Comparison of ENCODE assay signal across 14 cellular contexts in genomic region chr14:41482861-41483260, GRCh38.
DNase-seq lines count a peak whose midpoint lies in the region; ATAC-seq and TF ChIP-seq lines count a peak whose summit lies in the region.
"Had no signal": no experiment of that assay in that cellular context is flagged by ENCODE, and none has a peak within 500 bp of the region (broad histone marks: within the 10 kb centered on the region; RNA-seq: fewer than 3 reads in every experiment).

No MANE protein-coding gene starts in this region.

- H3K9me2 ChIP-seq in MM.1S (replicated peaks; ENCODE audit: insufficient read depth, low read length) (no peaks in the 10 kb centered on the region), SU-DHL-6 (replicated peaks; ENCODE audit: insufficient read depth, low read length) (no peaks in the 10 kb centered on the region)

- H3K36me3 Mint-ChIP-seq in activated naive CD8-positive, alpha-beta T cell treated with anti-CD3 and anti-CD28 coated beads for 36 hours: no peaks in the 10 kb centered on the region
- H3K36me3 Mint-ChIP-seq: CD4-positive, CD25-positive, alpha-beta regulatory T cell had no signal

- no peaks in the 10 kb centered on the region for H3K79me2 ChIP-seq in MM.1S (ENCODE audit: low read length)
- no peaks in the 10 kb centered on the region for H3K79me2 ChIP-seq in SU-DHL-6 (ENCODE audit: insufficient read depth, low read length)

- H3K4me1 Mint-ChIP-seq in activated naive CD8-positive, alpha-beta T cell treated with anti-CD3 and anti-CD28 coated beads for 36 hours: no peaks in the 10 kb centered on the region
- H3K4me1 Mint-ChIP-seq: H9 had no signal

- DNase-seq in MM.1S (peak; percentile 32), amniotic epithelial cell (ENCODE audit: low read depth) (peak; percentile 27)
- no peak for DNase-seq in activated naive CD8-positive, alpha-beta T cell treated with anti-CD3 and anti-CD28 coated beads for 36 hours
- DNase-seq: Calu3; CD4-positive, CD25-positive, alpha-beta regulatory T cell; GOT3; H9; IMR-90 had no signal

- H3K4me1 ChIP-seq in BLaER1: peaks cover 11% of the 10 kb centered on the region
- H3K4me1 ChIP-seq in MM.1S (ENCODE audit: low read length): no peaks in the 10 kb centered on the region

- H3K4me2 ChIP-seq in BLaER1 (peak overlapping the region; percentile 37), MM.1S (ENCODE audit: low read depth, low read length) (no peak overlapping the region), SU-DHL-6 (ENCODE audit: low read depth, low read length, poor library complexity, severe bottlenecking) (peak overlapping the region; percentile 3)

- no peak overlapping the region for H3K4me3 Mint-ChIP-seq in activated naive CD8-positive, alpha-beta T cell treated with anti-CD3 and anti-CD28 coated beads for 36 hours
- H3K4me3 Mint-ChIP-seq: CD4-positive, CD25-positive, alpha-beta regulatory T cell; H9 had no signal

- ATAC-seq in GM21786 (IDR thresholded peaks at IDR 0.05; ENCODE audit: unreplicated experiment) (no peak), GM18870 (IDR thresholded peaks at IDR 0.05; ENCODE audit: unreplicated experiment) (no peak), GM18519 (IDR thresholded peaks at IDR 0.05; ENCODE audit: low FRiP score, unreplicated experiment) (no peak)

- H3K27me3 ChIP-seq in BLaER1 (no peaks in the 10 kb centered on the region), MM.1S (replicated peaks; ENCODE audit: insufficient read depth, low read length) (no peaks in the 10 kb centered on the region), SU-DHL-6 (ENCODE audit: low read length) (no peaks in the 10 kb centered on the region)

- no peak overlapping the region for H3K27ac Mint-ChIP-seq in activated naive CD8-positive, alpha-beta T cell treated with anti-CD3 and anti-CD28 coated beads for 36 hours
- H3K27ac Mint-ChIP-seq: CD4-positive, CD25-positive, alpha-beta regulatory T cell; H9 had no signal

- H3K9me3 ChIP-seq in BLaER1: no peaks in the 10 kb centered on the region
- no peaks in the 10 kb centered on the region for H3K9me3 ChIP-seq in MM.1S (replicated peaks; ENCODE audit: insufficient read depth, low read length)
- no peaks in the 10 kb centered on the region for H3K9me3 ChIP-seq in SU-DHL-6 (ENCODE audit: insufficient read depth, low read length)

- no peaks in the 10 kb centered on the region for H3K9me3 Mint-ChIP-seq in activated naive CD8-positive, alpha-beta T cell treated with anti-CD3 and anti-CD28 coated beads for 36 hours
- H3K9me3 Mint-ChIP-seq: H9 had no signal

- TF ChIP-seq CTCF in MM.1S (IDR thresholded peaks at IDR 0.05; ENCODE audit: low read length) (no peak), SU-DHL-6 (IDR thresholded peaks at IDR 0.05; ENCODE audit: insufficient read depth, low read length, poor library complexity, severe bottlenecking) (no peak)

- H2AFZ ChIP-seq in MM.1S (ENCODE audit: low read length) (no peak overlapping the region), SU-DHL-6 (ENCODE audit: low read depth, low read length, severe bottlenecking) (peak overlapping the region; percentile 15)

- no peak overlapping the region for H3K9ac ChIP-seq in BLaER1
- no peak overlapping the region for H3K9ac ChIP-seq in MM.1S (ENCODE audit: low read length)
- H3K9ac ChIP-seq in SU-DHL-6 (ENCODE audit: low read length): no peak overlapping the region

- no peaks in the 10 kb centered on the region for H3K36me3 ChIP-seq in BLaER1
- H3K36me3 ChIP-seq in MM.1S (replicated peaks; ENCODE audit: insufficient read depth, low read length): no peaks in the 10 kb centered on the region
- no peaks in the 10 kb centered on the region for H3K36me3 ChIP-seq in SU-DHL-6 (ENCODE audit: low read length)

- H3K27me3 Mint-ChIP-seq in activated naive CD8-positive, alpha-beta T cell treated with anti-CD3 and anti-CD28 coated beads for 36 hours: no peaks in the 10 kb centered on the region
- H3K27me3 Mint-ChIP-seq: CD4-positive, CD25-positive, alpha-beta regulatory T cell had no signal

- H3F3A ChIP-seq in MM.1S (ENCODE audit: insufficient read depth, low read length) (no peaks in the 10 kb centered on the region), SU-DHL-6 (ENCODE audit: insufficient read depth) (no peaks in the 10 kb centered on the region)

- H4K20me1 ChIP-seq in BLaER1 (no peaks in the 10 kb centered on the region), MM.1S (ENCODE audit: insufficient read depth, low read length) (no peaks in the 10 kb centered on the region), SU-DHL-6 (ENCODE audit: low read depth, low read length) (no peaks in the 10 kb centered on the region)

- H3K27ac ChIP-seq in BLaER1: no peak overlapping the region
- H3K27ac ChIP-seq in MM.1S (ENCODE audit: low read length): no peak overlapping the region
- no peak overlapping the region for H3K27ac ChIP-seq in SU-DHL-6 (ENCODE audit: low read depth, low read length)
- H3K27ac ChIP-seq: 22Rv1 had no signal

- H3K4me3 ChIP-seq in BLaER1: no peak overlapping the region
- no peak overlapping the region for H3K4me3 ChIP-seq in MM.1S (ENCODE audit: low read length)
- no peak overlapping the region for H3K4me3 ChIP-seq in SU-DHL-6 (ENCODE audit: insufficient read depth, low read length, poor library complexity, severe bottlenecking)
